Comparison of ENCODE assay signal across 13 cellular contexts in genomic region chr9:109950710-109951443, GRCh38.
A peak's percentile ranks its signal among the peaks of the same experiment; 100 is the strongest.
DNase-seq lines count a peak whose midpoint lies in the region; ATAC-seq, FAIRE-seq and TF ChIP-seq lines count a peak whose summit lies in the region.
"Had no signal": no experiment of that assay in that cellular context is flagged by ENCODE, and none has a peak within 500 bp of the region (broad histone marks: within the 10 kb centered on the region; RNA-seq: fewer than 3 reads in every experiment).

No MANE protein-coding gene starts in this region.

- H3K9me3 Mint-ChIP-seq in CD4-positive, CD25-positive, alpha-beta regulatory T cell: no peaks in the 10 kb centered on the region
- H3K9me3 Mint-ChIP-seq in activated T-helper 17 cell treated with anti-CD3 and anti-CD28 coated beads, Interleukin-2, amount 50 U/mL, for 72 hours: no peaks in the 10 kb centered on the region
- H3K9me3 Mint-ChIP-seq: CD8-positive, alpha-beta T cell had no signal

- H3K27ac ChIP-seq in CD4-positive, CD25-positive, alpha-beta regulatory T cell (ENCODE audit: insufficient read depth, low read length, poor library complexity, severe bottlenecking): peak overlapping the region; percentile 28
- H3K27ac ChIP-seq: heart left ventricle had no signal

- TF ChIP-seq CTCF in D721Med (IDR thresholded peaks at IDR 0.05; ENCODE audit: insufficient read depth, missing control alignments): no peak

- no peaks in the 10 kb centered on the region for H3K9me3 ChIP-seq in CD4-positive, CD25-positive, alpha-beta regulatory T cell (ENCODE audit: control insufficient read depth in 2 of 2, low read length in 2 of 2)
- H3K9me3 ChIP-seq: heart left ventricle had no signal

- H3K4me1 ChIP-seq in CD4-positive, CD25-positive, alpha-beta regulatory T cell (ENCODE audit: control insufficient read depth, insufficient read depth, low read length, poor library complexity, severe bottlenecking): peaks cover 16% of the 10 kb centered on the region

- ATAC-seq in CD4-positive, CD25-positive, alpha-beta regulatory T cell (ENCODE audit: low read depth in 2 of 2): peak; percentile 73 to 81
- peak; percentile 81 for ATAC-seq in GM18511 (IDR thresholded peaks at IDR 0.05; ENCODE audit: unreplicated experiment)
- ATAC-seq in HG03060 (IDR thresholded peaks at IDR 0.05; ENCODE audit: low read depth, unreplicated experiment): peak; percentile 70
- ATAC-seq in activated T-helper 17 cell treated with anti-CD3 and anti-CD28 coated beads, Interleukin-2, amount 50 U/mL, for 72 hours (replicated peaks): peak; percentile 96
- ATAC-seq in GM18505 (IDR thresholded peaks at IDR 0.05; ENCODE audit: unreplicated experiment): no peak
- ATAC-seq: CD8-positive, alpha-beta T cell had no signal

- H3K36me3 Mint-ChIP-seq in CD4-positive, CD25-positive, alpha-beta regulatory T cell: no peaks in the 10 kb centered on the region
- no peaks in the 10 kb centered on the region for H3K36me3 Mint-ChIP-seq in activated T-helper 17 cell treated with anti-CD3 and anti-CD28 coated beads, Interleukin-2, amount 50 U/mL, for 72 hours (ENCODE audit: low read depth)
- H3K36me3 Mint-ChIP-seq: CD8-positive, alpha-beta T cell had no signal

- H3K36me3 ChIP-seq in CD4-positive, CD25-positive, alpha-beta regulatory T cell (ENCODE audit: control insufficient read depth, insufficient read depth, low read length): no peaks in the 10 kb centered on the region
- H3K36me3 ChIP-seq: heart left ventricle had no signal

- peak overlapping the region; percentile 34 for H3K4me3 ChIP-seq in CD4-positive, CD25-positive, alpha-beta regulatory T cell (ENCODE audit: low read depth, low read length)
- H3K4me3 ChIP-seq: heart left ventricle had no signal

- no peaks in the 10 kb centered on the region for H3K27me3 ChIP-seq in CD4-positive, CD25-positive, alpha-beta regulatory T cell (ENCODE audit: control insufficient read depth, insufficient read depth, low read length)
- H3K27me3 ChIP-seq: heart left ventricle had no signal

- H3K27ac Mint-ChIP-seq in CD4-positive, CD25-positive, alpha-beta regulatory T cell: peak overlapping the region; percentile 75 to 95 (median 81)
- H3K27ac Mint-ChIP-seq in activated T-helper 17 cell treated with anti-CD3 and anti-CD28 coated beads, Interleukin-2, amount 50 U/mL, for 72 hours: peak overlapping the region; percentile 94
- H3K27ac Mint-ChIP-seq: CD8-positive, alpha-beta T cell had no signal

- peak overlapping the region; percentile 9 to 51 (median 33) for H3K4me3 Mint-ChIP-seq in CD4-positive, CD25-positive, alpha-beta regulatory T cell
- H3K4me3 Mint-ChIP-seq in activated T-helper 17 cell treated with anti-CD3 and anti-CD28 coated beads, Interleukin-2, amount 50 U/mL, for 72 hours: peak overlapping the region; percentile 66
- H3K4me3 Mint-ChIP-seq: CD8-positive, alpha-beta T cell had no signal

- peak in 2 of 3 donors; percentile 33 to 85 for DNase-seq in CD4-positive, CD25-positive, alpha-beta regulatory T cell
- DNase-seq in D721Med (ENCODE audit: insufficient read length, low spot score) (no peak), amniotic stem cell (lab: John Stamatoyannopoulos, UW) (no peak), AG20443 (ENCODE audit: low spot score) (no peak)
- DNase-seq: amygdala; CD8-positive, alpha-beta T cell; heart left ventricle; NCI-H2081 treated with DMSO at 0.1 percent for 48 hours had no signal

- TF ChIP-seq POLR2A in GM18505 (IDR thresholded peaks at IDR 0.05; ENCODE audit: borderline replicate concordance, extremely low read depth, insufficient read depth, insufficient read length): no peak

- peaks cover 13 to 30% (median 21%) of the 10 kb centered on the region in 4 donors for H3K4me1 Mint-ChIP-seq in CD4-positive, CD25-positive, alpha-beta regulatory T cell
- H3K4me1 Mint-ChIP-seq in activated T-helper 17 cell treated with anti-CD3 and anti-CD28 coated beads, Interleukin-2, amount 50 U/mL, for 72 hours: peaks cover 19% of the 10 kb centered on the region

- FAIRE-seq in D721Med (lab: Jason Lieb, UNC): no peak
- FAIRE-seq: RCC 7860 had no signal

- H3K27me3 Mint-ChIP-seq in CD4-positive, CD25-positive, alpha-beta regulatory T cell: peaks cover 4% of the 10 kb centered on the region
- H3K27me3 Mint-ChIP-seq in activated T-helper 17 cell treated with anti-CD3 and anti-CD28 coated beads, Interleukin-2, amount 50 U/mL, for 72 hours: no peaks in the 10 kb centered on the region

Comparison
In these comparisons a context has a peak if more than half of its experiments do, and no peak if none do; other contexts are left out.
1. DNase-seq: peak in CD4-positive, CD25-positive, alpha-beta regulatory T cell (2 of 3); none in D721Med (single experiment), amniotic stem cell (single experiment) and AG20443 (single experiment).